8 cellular contexts compared by ENCODE assay signal in the genomic region with DNA sequence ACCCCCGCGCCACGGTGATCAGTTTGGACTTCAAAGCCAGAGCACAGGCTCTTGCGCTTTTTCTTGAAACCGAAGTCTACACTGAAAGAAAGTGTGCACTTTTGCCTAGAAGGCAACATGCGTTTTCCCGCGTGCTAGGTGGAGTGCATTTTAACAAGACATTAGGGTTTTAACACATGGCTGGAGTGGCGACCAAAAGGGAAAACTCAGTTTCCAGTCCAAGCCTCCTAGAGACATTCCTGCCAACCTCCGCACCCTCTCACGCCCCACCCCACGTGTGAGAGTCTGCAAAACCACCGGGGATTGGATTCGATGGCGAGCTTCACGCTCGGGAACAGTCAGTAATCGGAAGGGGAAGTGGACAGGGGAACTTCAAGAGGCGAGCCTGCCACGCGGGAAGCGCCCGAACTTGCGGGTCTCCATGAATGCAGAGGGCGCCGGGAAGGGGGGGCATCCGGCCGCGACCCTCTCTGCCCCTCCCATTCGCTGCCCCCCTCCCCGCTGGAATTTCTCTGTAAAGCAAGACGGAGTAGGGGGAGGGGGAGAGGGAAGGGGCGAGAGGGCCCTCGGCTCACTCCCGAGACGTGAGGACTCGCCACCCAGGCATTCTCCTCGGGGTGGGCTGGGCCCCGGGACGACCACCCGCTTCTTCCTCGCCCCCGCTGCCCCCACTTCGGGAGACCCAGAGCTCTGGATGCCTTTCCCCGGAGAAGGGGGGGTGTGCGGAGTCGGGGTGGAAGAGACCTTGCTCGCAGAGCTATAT. TPM values are rescaled to one million over a fixed set of nuclear protein-coding genes. Genes with fewer than 3 reads are reported as not detected.
A peak's percentile ranks its signal among the peaks of the same experiment; 100 is the strongest.
DNase-seq lines count a peak whose midpoint lies in the region; ATAC-seq and TF ChIP-seq lines count a peak whose summit lies in the region.

No MANE protein-coding gene starts in this region.

- DNase-seq in GM23338 (ENCODE audit: low spot score) (peak; percentile 82), WTC11 (ENCODE audit: low spot score) (peak; percentile 74), dorsolateral prefrontal cortex (peak in 1 of 10 donors; percentile 48), mesendoderm (peak; percentile 90), NCI-H2171 treated with DMSO at 0.1 percent for 48 hours (lab: John Stamatoyannopoulos, UW) (no peak)
- DNase-seq in stimulated activated naive CD8-positive, alpha-beta T cell treated with anti-CD3 and anti-CD28 coated beads, Interleukin-15, amount 100 ng/mL, for 72 hours: peak; percentile 51 to 63

- no CpG with 5 or more reads among the region's 48 CpGs for WGBS in mesendoderm (ENCODE audit: extremely low coverage, insufficient coverage, low lambda C conversion rate)

- H2AFZ ChIP-seq in GM23338: peak overlapping the region; percentile 72

- H3K4me1 ChIP-seq in GM23338 (ENCODE audit: insufficient read depth): peaks cover 27% of the 10 kb centered on the region
- peaks cover 4% of the 10 kb centered on the region for H3K4me1 ChIP-seq in mesendoderm (ENCODE audit: control insufficient read depth, low read depth, low read length)

- H3K9ac ChIP-seq in mesendoderm (ENCODE audit: low read length): peak overlapping the region; percentile 83

- H3K9me3 Mint-ChIP-seq in GM23338 (peaks cover 2% of the 10 kb centered on the region; the same call in 1 of the 3 replicates), WTC11 (no peaks in the 10 kb centered on the region)
- H3K9me3 Mint-ChIP-seq in stimulated activated naive CD8-positive, alpha-beta T cell treated with anti-CD3 and anti-CD28 coated beads, Interleukin-15, amount 100 ng/mL, for 72 hours: no peaks in the 10 kb centered on the region

- H3K4me1 Mint-ChIP-seq in GM23338: peaks cover 16% of the 10 kb centered on the region
- H3K4me1 Mint-ChIP-seq in WTC11: peaks cover 29% of the 10 kb centered on the region
- H3K4me1 Mint-ChIP-seq in stimulated activated naive CD8-positive, alpha-beta T cell treated with anti-CD3 and anti-CD28 coated beads, Interleukin-15, amount 100 ng/mL, for 72 hours: peaks cover 26% of the 10 kb centered on the region

- peaks cover 41% of the 10 kb centered on the region for H3K27me3 Mint-ChIP-seq in GM23338 (ENCODE audit: insufficient read depth, low read depth, poor library complexity)
- peaks cover 25% of the 10 kb centered on the region for H3K27me3 Mint-ChIP-seq in WTC11 (ENCODE audit: low read depth)
- no peaks in the 10 kb centered on the region for H3K27me3 Mint-ChIP-seq in stimulated activated naive CD8-positive, alpha-beta T cell treated with anti-CD3 and anti-CD28 coated beads, Interleukin-15, amount 100 ng/mL, for 72 hours

- H4K8ac ChIP-seq in mesendoderm (ENCODE audit: low read depth, low read length): no peak overlapping the region

- POLR2A ChIA-PET in WTC11 (lab: Charles Lee): interaction anchor here (1.0 to 4.3 kb wide), 8 partner anchors 43 to 245 kb away, joined by 3 to 45 read pairs (median 4); no protein-coding TSS in a partner anchor

- H3K4me2 ChIP-seq in GM23338 (peak overlapping the region; percentile 100), mesendoderm (ENCODE audit: low read length) (peak overlapping the region; percentile 92)

- H3K27me3 ChIP-seq in GM23338 (ENCODE audit: insufficient read depth) (peaks cover 35% of the 10 kb centered on the region), dorsolateral prefrontal cortex (peaks cover 0 to 94% (median 19%) of the 10 kb centered on the region in 45 donors), mesendoderm (ENCODE audit: insufficient read depth, low read length, poor library complexity) (no peaks in the 10 kb centered on the region)

- peak overlapping the region; percentile 69 for H2BK120ac ChIP-seq in mesendoderm (ENCODE audit: low read depth, low read length)

- H4K5ac ChIP-seq in mesendoderm (ENCODE audit: low read length): no peak overlapping the region

- H3K27ac Mint-ChIP-seq in GM23338 (no peak overlapping the region), WTC11 (peak overlapping the region; percentile 94)
- H3K27ac Mint-ChIP-seq in stimulated activated naive CD8-positive, alpha-beta T cell treated with anti-CD3 and anti-CD28 coated beads, Interleukin-15, amount 100 ng/mL, for 72 hours: peak overlapping the region; percentile 97 to 98

- H3K36me3 Mint-ChIP-seq in GM23338 (ENCODE audit: low read depth) (peaks cover 15% of the 10 kb centered on the region), WTC11 (peaks cover 7% of the 10 kb centered on the region)

- H3K4ac ChIP-seq in mesendoderm (ENCODE audit: low read depth, low read length): peak overlapping the region; percentile 91

- peak; percentile 1 for ATAC-seq in GM23338
- peak; percentile 2; the same call in 1 of the 2 replicates for ATAC-seq in WTC11
- no peak for ATAC-seq in stimulated activated naive CD8-positive, alpha-beta T cell treated with anti-CD3 and anti-CD28 coated beads, Interleukin-15, amount 100 ng/mL, for 72 hours
- ATAC-seq in GM21515 (IDR thresholded peaks at IDR 0.05; ENCODE audit: unreplicated experiment): no peak
- no peak for ATAC-seq in HG02571 (IDR thresholded peaks at IDR 0.05; ENCODE audit: unreplicated experiment)

- H3F3A ChIP-seq in GM23338 (replicated peaks; ENCODE audit: low read depth): peaks cover 6% of the 10 kb centered on the region

- H3K79me1 ChIP-seq in mesendoderm (ENCODE audit: low read length): no peaks in the 10 kb centered on the region

- H2BK15ac ChIP-seq in mesendoderm (replicated peaks; ENCODE audit: low read depth): no peak overlapping the region

- H3K36me3 ChIP-seq in GM23338 (ENCODE audit: insufficient read depth) (peaks cover 2% of the 10 kb centered on the region), mesendoderm (ENCODE audit: control insufficient read depth, insufficient read depth, low read length) (no peaks in the 10 kb centered on the region)

- peak overlapping the region; percentile 84 for H2BK5ac ChIP-seq in mesendoderm (ENCODE audit: low read length)

- H3K4me3 ChIP-seq in GM23338 (peak overlapping the region; percentile 99), dorsolateral prefrontal cortex (peak overlapping the region; percentile 33 to 89 (median 73)), mesendoderm (ENCODE audit: low read length) (peak overlapping the region; percentile 29)

- H2AK5ac ChIP-seq in mesendoderm (ENCODE audit: low read length): no peak overlapping the region

- peak overlapping the region; percentile 86 for H3K56ac ChIP-seq in mesendoderm (ENCODE audit: low read length)

- CTCF ChIA-PET in WTC11 (lab: Charles Lee): interaction anchor here (0.8 to 3.7 kb wide), 13 partner anchors 12 to 307 kb away, joined by 3 to 22 read pairs (median 5); no protein-coding TSS in a partner anchor

- peak overlapping the region; percentile 97 for H3K18ac ChIP-seq in mesendoderm (ENCODE audit: low read length)

- peak overlapping the region; percentile 95 for H3K27ac ChIP-seq in GM23338 (ENCODE audit: low read depth)
- H3K27ac ChIP-seq in dorsolateral prefrontal cortex: peak overlapping the region in 39 of 59 donors; percentile 10 to 94 (median 61)
- H3K27ac ChIP-seq in mesendoderm (ENCODE audit: low read depth, low read length): peak overlapping the region; percentile 91

- H3K9me2 ChIP-seq in GM23338 (ENCODE audit: insufficient read depth): no peaks in the 10 kb centered on the region

- no peak overlapping the region for H3K23ac ChIP-seq in mesendoderm (ENCODE audit: low read length)

- intact Hi-C loops in dorsolateral prefrontal cortex (cut with DNase I): loop anchor here in 1 of 2 donors (10.0 kb wide), 1 partner anchor 236 kb away; no protein-coding TSS in a partner anchor

- H3K4me3 Mint-ChIP-seq in GM23338 (peak overlapping the region; percentile 87), WTC11 (peak overlapping the region; percentile 91)
- H3K4me3 Mint-ChIP-seq in stimulated activated naive CD8-positive, alpha-beta T cell treated with anti-CD3 and anti-CD28 coated beads, Interleukin-15, amount 100 ng/mL, for 72 hours: peak overlapping the region; percentile 99

- no peak for TF ChIP-seq CTCF in GM23338 (conservative IDR thresholded peaks at IDR 0.05; ENCODE audit: low read depth in 2 of 2)
- TF ChIP-seq CTCF in WTC11 (IDR thresholded peaks at IDR 0.05): no peak
- TF ChIP-seq CTCF in dorsolateral prefrontal cortex (IDR thresholded peaks at IDR 0.05 in 54 of 56, conservative IDR thresholded peaks at IDR 0.05 in 2 of 56; ENCODE audit: low read depth in 1 of 56, partially characterized antibody in 56 of 56): no peak

- H3K79me2 ChIP-seq in GM23338 (replicated peaks; ENCODE audit: insufficient read depth): peaks cover 23% of the 10 kb centered on the region
- peaks cover 20% of the 10 kb centered on the region for H3K79me2 ChIP-seq in mesendoderm (ENCODE audit: control insufficient read depth, insufficient read depth, low read length)

- H4K20me1 ChIP-seq in GM23338 (replicated peaks; ENCODE audit: insufficient read depth): peaks cover 4% of the 10 kb centered on the region; the same call in 1 of the 2 replicates

TF ChIP-seq in GM23338, 12 proteins besides CTCF, POLR2A, EP300 and RAD21:
- TF ChIP-seq CREB1 (CRISPR knock-in tag; IDR thresholded peaks at IDR 0.05; ENCODE audit: low read depth): no peak
- TF ChIP-seq POLR2AphosphoS5 (IDR thresholded peaks at IDR 0.05; ENCODE audit: low read depth): 0 out of 2 replicates have a peak, but pooled peaks have one; percentile 35
- TF ChIP-seq ZNF114 (CRISPR knock-in tag; IDR thresholded peaks at IDR 0.05): no peak

RNA-seq across cellular contexts. Expression of gene CCND2, which starts 2.7 kb away (rescaled TPM):
- total RNA-seq in GM23338 (2014; rRNA removed; shearing (Covaris generic)): 208 and 224 TPM in 2 replicates
- polyA plus RNA-seq in GM23338 (2016; fragmentation: Nextera tagmentation; extraction: Ambion mirVana): 70.1 and 75.6 TPM in 2 replicates
- 194 to 266 TPM (median 261 TPM) in 3 replicates for total RNA-seq in WTC11 (2021)
- 100 to 1,000 TPM in 100 of 120 experiments, 10 to 100 TPM in 20; 42.3 to 172 (median 122) TPM for total RNA-seq in dorsolateral prefrontal cortex
- polyA plus RNA-seq in mesendoderm (2013, experiment 1 of 2): 117 TPM
- 108 TPM for polyA plus RNA-seq in mesendoderm (2013, experiment 2 of 2)

RNA-seq across cellular contexts. Expression of gene TIGAR, which starts 50.2 kb away (rescaled TPM):
- total RNA-seq in GM23338 (2014; rRNA removed; shearing (Covaris generic)): 10.4 and 17.0 TPM in 2 replicates
- polyA plus RNA-seq in GM23338 (2016; fragmentation: Nextera tagmentation; extraction: Ambion mirVana): 9.3 and 13.3 TPM in 2 replicates
- total RNA-seq in WTC11 (2021) (14.4 to 26.7 TPM (median 18.0 TPM) in 3 replicates), dorsolateral prefrontal cortex (10 to 100 TPM in 108 of 120 experiments, 1 to 10 TPM in 12; 6.8 to 24.9 (median 15.4) TPM)
- 13.7 TPM for polyA plus RNA-seq in mesendoderm (2013, experiment 1 of 2)
- polyA plus RNA-seq in mesendoderm (2013, experiment 2 of 2): 13.9 TPM

Comparison
In these comparisons a context has a peak if more than half of its experiments do, and no peak if none do; other contexts are left out.
1. ATAC-seq: peak in GM23338 (single experiment) and WTC11 (single experiment); none in stimulated activated naive CD8-positive, alpha-beta T cell treated with anti-CD3 and anti-CD28 coated beads, Interleukin-15, amount 100 ng/mL, for 72 hours (single experiment), GM21515 (single experiment) and HG02571 (single experiment).
2. H3K4me3 ChIP-seq: peak in every context shown above with its lines; median percentile 99 in GM23338; 73 in dorsolateral prefrontal cortex; 29 in mesendoderm.
3. Peak in every context shown above with its lines, with median percentiles within 50 percentile points of each other: H3K27ac ChIP-seq and H3K4me3 Mint-ChIP-seq.